Comparison of ENCODE assay signal across 21 cellular contexts in the genomic region with DNA sequence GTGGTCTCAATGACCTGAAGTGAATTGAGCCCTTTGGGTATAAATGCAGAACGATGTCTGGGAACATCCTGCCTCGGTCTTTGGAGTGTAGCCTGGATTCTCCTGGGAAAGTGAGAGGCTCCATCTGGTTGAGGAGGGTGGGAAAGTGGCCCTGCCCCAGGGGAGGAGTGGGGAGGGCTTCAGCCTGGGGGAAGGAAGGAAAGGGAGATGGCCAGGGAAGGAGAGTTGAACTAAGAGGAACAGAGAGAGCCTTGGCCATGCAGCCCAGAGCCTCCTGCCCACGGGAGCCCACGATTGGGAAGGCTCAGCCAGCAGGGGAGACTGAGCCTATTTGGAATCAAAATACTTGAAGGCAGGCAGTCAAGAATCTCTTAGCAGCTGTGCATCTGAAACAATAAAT. TPM values are rescaled to one million over a fixed set of nuclear protein-coding genes. Genes with fewer than 3 reads are reported as not detected.
DNase-seq lines count a peak whose midpoint lies in the region; ATAC-seq and TF ChIP-seq lines count a peak whose summit lies in the region.
"Had no signal": no experiment of that assay in that cellular context is flagged by ENCODE, and none has a peak within 500 bp of the region (broad histone marks: within the 10 kb centered on the region; RNA-seq: fewer than 3 reads in every experiment).

No MANE protein-coding gene starts in this region.

- DNase-seq in DMS 273 treated with DMSO at 0.1 percent for 48 hours (lab: John Stamatoyannopoulos, UW) (peak; percentile 49), NCI-H69 (lab: John Stamatoyannopoulos, UW) (peak; percentile 50), right atrium auricular region (ENCODE audit: low spot score) (no peak), gastrocnemius medialis (no peak), WTC11 (ENCODE audit: low spot score) (no peak), DMS53 treated with DMSO at 0.1 percent for 48 hours (lab: John Stamatoyannopoulos, UW; ENCODE audit: unreplicated experiment) (no peak), vagina (ENCODE audit: extremely low spot score in 2 of 2) (no peak)
- DNase-seq: activated CD8-positive, alpha-beta memory T cell treated with anti-CD3 and anti-CD28 coated beads for 24 hours; activated naive CD4-positive, alpha-beta T cell treated with Interleukin-2 at 50 U/mL for 16 hours; activated T-cell treated with anti-CD3 and anti-CD28 coated beads, Interleukin-2, amount 50 U/mL, for 48 hours; CD8-positive, alpha-beta T cell; hippocampal formation; KG1; lower lobe of right lung; NCI-H1436 treated with DMSO at 0.1 percent for 48 hours; OCI-M1; pancreas; SHP77 treated with DMSO at 0.1 percent for 48 hours had no signal

- no peaks in the 10 kb centered on the region for H3K27me3 ChIP-seq in right atrium auricular region
- no peaks in the 10 kb centered on the region for H3K27me3 ChIP-seq in gastrocnemius medialis
- H3K27me3 ChIP-seq in vagina, result no peaks in the 10 kb centered on the region
- H3K27me3 ChIP-seq: cardiac muscle cell, pancreas had no signal

- no peaks in the 10 kb centered on the region for H3K36me3 ChIP-seq in right atrium auricular region
- no peaks in the 10 kb centered on the region for H3K36me3 ChIP-seq in gastrocnemius medialis
- no peaks in the 10 kb centered on the region for H3K36me3 ChIP-seq in vagina
- H3K36me3 ChIP-seq: cardiac muscle cell, HAP-1, lower lobe of right lung, pancreas had no signal

- no peaks in the 10 kb centered on the region for H3K36me3 Mint-ChIP-seq in WTC11
- H3K36me3 Mint-ChIP-seq: CD8-positive, alpha-beta T cell; stimulated activated effector memory CD8-positive, alpha-beta T cell treated with anti-CD3 and anti-CD28 coated beads, Interleukin-12 subunit alpha, Interleukin-12 subunit beta, amount 100 ng/mL, for 72 hours had no signal

- H3K4me1 ChIP-seq in right atrium auricular region (peaks cover 0 to 59% of the 10 kb centered on the region in 2 donors), gastrocnemius medialis (peaks cover 7 to 31% of the 10 kb centered on the region in 2 donors), vagina (peaks cover 43% of the 10 kb centered on the region)

- H3K9me3 ChIP-seq in right atrium auricular region, result no peaks in the 10 kb centered on the region
- H3K9me3 ChIP-seq in gastrocnemius medialis, result no peaks in the 10 kb centered on the region
- H3K9me3 ChIP-seq in vagina, result no peaks in the 10 kb centered on the region
- H3K9me3 ChIP-seq: HAP-1, lower lobe of right lung, pancreas had no signal

- intact Hi-C loops in gastrocnemius medialis (cut with DNase I; ENCODE audit: low total_unique reads) (no loop called here), vagina (cut with DNase I) (no loop called here)

- peaks cover 21% of the 10 kb centered on the region for H3K27me3 Mint-ChIP-seq in WTC11 (ENCODE audit: low read depth)

- H3K4me1 Mint-ChIP-seq in WTC11, result peaks cover 23% of the 10 kb centered on the region

- H3K27ac ChIP-seq in right atrium auricular region (peak overlapping the region; percentile 32 to 75), gastrocnemius medialis (peak overlapping the region in 3 of 4 donors; percentile 63 to 69 (median 67)), vagina (no peak overlapping the region)
- H3K27ac ChIP-seq: cardiac muscle cell, lower lobe of right lung, pancreas had no signal

- ATAC-seq in gastrocnemius medialis (no peak), WTC11 (no peak)
- ATAC-seq: CD8-positive, alpha-beta T cell; lower lobe of right lung; pancreas; stimulated activated effector memory CD8-positive, alpha-beta T cell treated with anti-CD3 and anti-CD28 coated beads, Interleukin-12 subunit alpha, Interleukin-12 subunit beta, amount 100 ng/mL, for 72 hours had no signal

- H3K27ac Mint-ChIP-seq in WTC11, result no peak overlapping the region
- H3K27ac Mint-ChIP-seq: CD8-positive, alpha-beta T cell; stimulated activated effector memory CD8-positive, alpha-beta T cell treated with anti-CD3 and anti-CD28 coated beads, Interleukin-12 subunit alpha, Interleukin-12 subunit beta, amount 100 ng/mL, for 72 hours had no signal

- TF ChIP-seq POLR2A in gastrocnemius medialis (IDR thresholded peaks at IDR 0.05) (peak in 1 of 2 donors; percentile 14), vagina (IDR thresholded peaks at IDR 0.05) (no peak)

- CTCF ChIA-PET in WTC11 (lab: Charles Lee), result interaction anchor here (0.6 to 1.6 kb wide), 3 partner anchors 50 to 684 kb away, joined by 3 to 6 read pairs (median 5); no protein-coding TSS in a partner anchor

- in situ Hi-C loops in gastrocnemius medialis (cut with MboI; ENCODE audit: low sequenced_read_pairs in 4 of 4), result no loop called here

- H3K4me3 ChIP-seq in right atrium auricular region (no peak overlapping the region), gastrocnemius medialis (no peak overlapping the region), vagina (no peak overlapping the region)
- H3K4me3 ChIP-seq: cardiac muscle cell, HAP-1, lower lobe of right lung, pancreas had no signal

- no peak for TF ChIP-seq CTCF in right atrium auricular region (IDR thresholded peaks at IDR 0.05)
- no peak for TF ChIP-seq CTCF in gastrocnemius medialis (IDR thresholded peaks at IDR 0.05 in 4 of 5, conservative IDR thresholded peaks at IDR 0.05 in 1 of 5)
- TF ChIP-seq CTCF in WTC11 (IDR thresholded peaks at IDR 0.05), result no peak
- TF ChIP-seq CTCF in vagina (IDR thresholded peaks at IDR 0.05), result no peak

- POLR2A ChIA-PET in WTC11 (lab: Charles Lee), result no interaction called here

- no peak overlapping the region for H3K4me3 Mint-ChIP-seq in WTC11

- H3K9me3 Mint-ChIP-seq in WTC11, result no peaks in the 10 kb centered on the region
- H3K9me3 Mint-ChIP-seq: CD8-positive, alpha-beta T cell; stimulated activated effector memory CD8-positive, alpha-beta T cell treated with anti-CD3 and anti-CD28 coated beads, Interleukin-12 subunit alpha, Interleukin-12 subunit beta, amount 100 ng/mL, for 72 hours had no signal

TF ChIP-seq in WTC11, 78 proteins besides CTCF, POLR2A, EP300 and RAD21 (continues in another document):
- TF ChIP-seq, protein P1, sequence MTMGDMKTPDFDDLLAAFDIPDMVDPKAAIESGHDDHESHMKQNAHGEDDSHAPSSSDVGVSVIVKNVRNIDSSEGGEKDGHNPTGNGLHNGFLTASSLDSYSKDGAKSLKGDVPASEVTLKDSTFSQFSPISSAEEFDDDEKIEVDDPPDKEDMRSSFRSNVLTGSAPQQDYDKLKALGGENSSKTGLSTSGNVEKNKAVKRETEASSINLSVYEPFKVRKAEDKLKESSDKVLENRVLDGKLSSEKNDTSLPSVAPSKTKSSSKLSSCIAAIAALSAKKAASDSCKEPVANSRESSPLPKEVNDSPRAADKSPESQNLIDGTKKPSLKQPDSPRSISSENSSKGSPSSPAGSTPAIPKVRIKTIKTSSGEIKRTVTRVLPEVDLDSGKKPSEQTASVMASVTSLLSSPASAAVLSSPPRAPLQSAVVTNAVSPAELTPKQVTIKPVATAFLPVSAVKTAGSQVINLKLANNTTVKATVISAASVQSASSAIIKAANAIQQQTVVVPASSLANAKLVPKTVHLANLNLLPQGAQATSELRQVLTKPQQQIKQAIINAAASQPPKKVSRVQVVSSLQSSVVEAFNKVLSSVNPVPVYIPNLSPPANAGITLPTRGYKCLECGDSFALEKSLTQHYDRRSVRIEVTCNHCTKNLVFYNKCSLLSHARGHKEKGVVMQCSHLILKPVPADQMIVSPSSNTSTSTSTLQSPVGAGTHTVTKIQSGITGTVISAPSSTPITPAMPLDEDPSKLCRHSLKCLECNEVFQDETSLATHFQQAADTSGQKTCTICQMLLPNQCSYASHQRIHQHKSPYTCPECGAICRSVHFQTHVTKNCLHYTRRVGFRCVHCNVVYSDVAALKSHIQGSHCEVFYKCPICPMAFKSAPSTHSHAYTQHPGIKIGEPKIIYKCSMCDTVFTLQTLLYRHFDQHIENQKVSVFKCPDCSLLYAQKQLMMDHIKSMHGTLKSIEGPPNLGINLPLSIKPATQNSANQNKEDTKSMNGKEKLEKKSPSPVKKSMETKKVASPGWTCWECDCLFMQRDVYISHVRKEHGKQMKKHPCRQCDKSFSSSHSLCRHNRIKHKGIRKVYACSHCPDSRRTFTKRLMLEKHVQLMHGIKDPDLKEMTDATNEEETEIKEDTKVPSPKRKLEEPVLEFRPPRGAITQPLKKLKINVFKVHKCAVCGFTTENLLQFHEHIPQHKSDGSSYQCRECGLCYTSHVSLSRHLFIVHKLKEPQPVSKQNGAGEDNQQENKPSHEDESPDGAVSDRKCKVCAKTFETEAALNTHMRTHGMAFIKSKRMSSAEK (CRISPR knock-in tag; IDR thresholded peaks at IDR 0.05; ENCODE audit: borderline replicate concordance), result no peak
- TF ChIP-seq GRHL2 (CRISPR knock-in tag; IDR thresholded peaks at IDR 0.05; ENCODE audit: insufficient replicate concordance, severe bottlenecking) (no peak), HMGA2 (CRISPR knock-in tag; IDR thresholded peaks at IDR 0.05) (no peak), SP1 (CRISPR knock-in tag; conservative IDR thresholded peaks at IDR 0.05) (no peak), ZNF263 (CRISPR knock-in tag; IDR thresholded peaks at IDR 0.05; ENCODE audit: low read depth) (no peak)
- TF ChIP-seq, protein P2, sequence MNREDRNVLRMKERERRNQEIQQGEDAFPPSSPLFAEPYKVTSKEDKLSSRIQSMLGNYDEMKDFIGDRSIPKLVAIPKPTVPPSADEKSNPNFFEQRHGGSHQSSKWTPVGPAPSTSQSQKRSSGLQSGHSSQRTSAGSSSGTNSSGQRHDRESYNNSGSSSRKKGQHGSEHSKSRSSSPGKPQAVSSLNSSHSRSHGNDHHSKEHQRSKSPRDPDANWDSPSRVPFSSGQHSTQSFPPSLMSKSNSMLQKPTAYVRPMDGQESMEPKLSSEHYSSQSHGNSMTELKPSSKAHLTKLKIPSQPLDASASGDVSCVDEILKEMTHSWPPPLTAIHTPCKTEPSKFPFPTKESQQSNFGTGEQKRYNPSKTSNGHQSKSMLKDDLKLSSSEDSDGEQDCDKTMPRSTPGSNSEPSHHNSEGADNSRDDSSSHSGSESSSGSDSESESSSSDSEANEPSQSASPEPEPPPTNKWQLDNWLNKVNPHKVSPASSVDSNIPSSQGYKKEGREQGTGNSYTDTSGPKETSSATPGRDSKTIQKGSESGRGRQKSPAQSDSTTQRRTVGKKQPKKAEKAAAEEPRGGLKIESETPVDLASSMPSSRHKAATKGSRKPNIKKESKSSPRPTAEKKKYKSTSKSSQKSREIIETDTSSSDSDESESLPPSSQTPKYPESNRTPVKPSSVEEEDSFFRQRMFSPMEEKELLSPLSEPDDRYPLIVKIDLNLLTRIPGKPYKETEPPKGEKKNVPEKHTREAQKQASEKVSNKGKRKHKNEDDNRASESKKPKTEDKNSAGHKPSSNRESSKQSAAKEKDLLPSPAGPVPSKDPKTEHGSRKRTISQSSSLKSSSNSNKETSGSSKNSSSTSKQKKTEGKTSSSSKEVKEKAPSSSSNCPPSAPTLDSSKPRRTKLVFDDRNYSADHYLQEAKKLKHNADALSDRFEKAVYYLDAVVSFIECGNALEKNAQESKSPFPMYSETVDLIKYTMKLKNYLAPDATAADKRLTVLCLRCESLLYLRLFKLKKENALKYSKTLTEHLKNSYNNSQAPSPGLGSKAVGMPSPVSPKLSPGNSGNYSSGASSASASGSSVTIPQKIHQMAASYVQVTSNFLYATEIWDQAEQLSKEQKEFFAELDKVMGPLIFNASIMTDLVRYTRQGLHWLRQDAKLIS (CRISPR knock-in tag; IDR thresholded peaks at IDR 0.05; ENCODE audit: borderline replicate concordance), result no peak

RNA-seq across cellular contexts. Expression of gene EPB41L1, which starts 2.3 kb away (rescaled TPM):
- 10 to 100 TPM; 17.5 to 18.1 TPM for total RNA-seq in right atrium auricular region
- 10 to 100 TPM in 2 of 4 donors, 1 to 10 TPM in 2; 2.3 to 11.4 (median 7.4) TPM for total RNA-seq in gastrocnemius medialis
- 37.7 to 38.7 TPM (median 38.1 TPM) in 3 replicates for total RNA-seq in WTC11 (2021)
- 54.8 TPM for total RNA-seq in vagina

Comparison
In these comparisons a context has a peak if more than half of its experiments do, and no peak if none do; other contexts are left out.
1. DNase-seq: peak in DMS 273 treated with DMSO at 0.1 percent for 48 hours (single experiment) and NCI-H69 (single experiment); none in right atrium auricular region (single experiment), gastrocnemius medialis (0 of 2), WTC11 (single experiment), DMS53 treated with DMSO at 0.1 percent for 48 hours (single experiment) and vagina (0 of 2).